ENCODE assay signal across 32 cellular contexts in the genomic region with DNA sequence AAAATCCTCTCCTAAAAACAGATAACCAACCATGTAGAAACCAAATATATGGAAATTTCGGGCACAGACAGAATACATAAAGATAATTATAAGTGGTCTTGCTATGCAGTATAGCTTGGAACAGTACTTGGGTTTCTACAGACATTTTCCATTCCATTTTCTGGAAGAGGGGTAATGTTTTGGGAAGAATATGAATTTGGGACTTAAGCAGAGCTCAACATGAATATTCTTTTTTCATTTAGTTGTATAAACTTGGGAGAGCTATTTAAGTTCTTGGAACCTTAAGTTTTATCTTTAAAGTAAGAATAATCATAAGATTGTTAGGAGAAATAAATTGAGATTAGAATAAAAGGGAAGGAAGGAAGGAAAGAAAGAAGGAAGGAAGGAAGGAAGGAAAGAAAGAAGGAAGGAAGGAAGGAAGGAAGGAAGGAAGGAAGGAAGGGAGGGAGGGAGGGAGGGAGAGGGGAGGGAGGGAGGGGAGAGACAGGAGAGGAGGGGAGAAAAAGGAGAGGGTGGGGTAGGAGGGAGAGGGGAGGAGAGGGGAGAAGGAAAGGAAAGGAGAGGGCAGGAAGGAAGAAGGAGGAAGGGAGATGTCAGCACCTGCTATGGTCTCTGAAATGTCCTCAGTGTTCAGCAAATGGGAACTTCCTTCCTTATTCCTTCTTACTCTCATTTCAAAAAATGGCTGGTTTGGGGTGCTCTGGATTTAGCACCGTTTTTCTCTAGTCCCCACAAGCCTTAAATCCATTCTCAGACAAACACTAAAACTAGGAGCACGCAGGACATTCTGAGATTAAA.
"Had no signal": no experiment of that assay in that cellular context is flagged by ENCODE, and none has a peak within 500 bp of the region (broad histone marks: within the 10 kb centered on the region; RNA-seq: fewer than 3 reads in every experiment).

No MANE protein-coding gene starts in this region.

- H3K27ac ChIP-seq: adrenal gland, body of pancreas, dorsolateral prefrontal cortex, WERI-Rb-1 had no signal

- H3K4me3 Mint-ChIP-seq: activated B cell treated with CpG ODN at 0.5 μM for 24 hours; activated CD8-positive, alpha-beta T cell treated with anti-CD3 and anti-CD28 coated beads for 36 hours; activated naive CD4-positive, alpha-beta T cell treated with anti-CD3 and anti-CD28 coated beads for 36 hours; activated naive CD4-positive, alpha-beta T cell treated with anti-CD3 and anti-CD28 coated beads, Interleukin-2, amount 50 U/mL, for 24 hours; activated naive CD8-positive, alpha-beta T cell treated with anti-CD3 and anti-CD28 coated beads for 36 hours; activated naive CD8-positive, alpha-beta T cell treated with anti-CD3 and anti-CD28 coated beads, Interleukin-2, amount 50 U/mL, for 24 hours; activated T-cell treated with anti-CD3 and anti-CD28 coated beads, Interleukin-2, amount 50 U/mL, for 4 hours; endodermal cell; T-helper 17 cell; T-helper 2 cell treated with Interferon-gamma antibody and Interleukin-4, amounts not matched to agents 5 μg/mL and 100 μg/mL, for 36 hours had no signal

- H3K36me3 ChIP-seq: adrenal gland, WERI-Rb-1 had no signal

- H3K36me3 Mint-ChIP-seq: activated naive CD4-positive, alpha-beta T cell treated with anti-CD3 and anti-CD28 coated beads, Interleukin-2, amount 50 U/mL, for 24 hours; activated naive CD8-positive, alpha-beta T cell treated with anti-CD3 and anti-CD28 coated beads for 36 hours had no signal

- H3K27me3 ChIP-seq: adrenal gland, body of pancreas had no signal

- FAIRE-seq: colon, frontal cortex had no signal

- H3K4me1 ChIP-seq: adrenal gland, body of pancreas had no signal

- DNase-seq: activated B cell treated with CpG ODN at 0.5 μM for 24 hours; activated CD4-positive, alpha-beta T cell treated with anti-CD3 and anti-CD28 coated beads for 48 hours; activated CD4-positive, alpha-beta T cell treated with anti-CD3 and anti-CD28 coated beads, Interleukin-2, amount 50 U/mL, for 1 hour; activated CD4-positive, alpha-beta T cell treated with anti-CD3 and anti-CD28 coated beads, Interleukin-2, amount 50 U/mL, for 48 hours; activated CD8-positive, alpha-beta memory T cell treated with anti-CD3 and anti-CD28 coated beads for 24 hours; activated CD8-positive, alpha-beta T cell treated with anti-CD3 and anti-CD28 coated beads for 36 hours; activated effector memory CD4-positive, alpha-beta T cell treated with anti-CD3 and anti-CD28 coated beads, Interleukin-2, amount 50 U/mL, for 16 hours; activated naive CD4-positive, alpha-beta T cell treated with anti-CD3 and anti-CD28 coated beads for 36 hours; activated naive CD8-positive, alpha-beta T cell treated with anti-CD3 and anti-CD28 coated beads for 36 hours; activated naive CD8-positive, alpha-beta T cell treated with anti-CD3 and anti-CD28 coated beads, Interleukin-2, amount 50 U/mL, for 24 hours; activated T-cell treated with anti-CD3 and anti-CD28 coated beads, Interleukin-2, amount 50 U/mL, for 4 hours; adrenal gland; amygdala; aorta; body of pancreas; caudate nucleus; cortex of kidney; dorsolateral prefrontal cortex; effector memory CD4-positive, alpha-beta T cell; endodermal cell; foreskin fibroblast; head of caudate nucleus; T-helper 17 cell; T1000; WERI-Rb-1 had no signal

- H3K9me3 ChIP-seq: adrenal gland, body of pancreas had no signal

- ATAC-seq: activated CD4-positive, CD25-positive, alpha-beta regulatory T cell treated with anti-CD3 and anti-CD28 coated beads, Interleukin-2, amount 50 U/mL, for 24 hours; activated CD8-positive, alpha-beta T cell treated with anti-CD3 and anti-CD28 coated beads for 36 hours; activated naive CD8-positive, alpha-beta T cell treated with anti-CD3 and anti-CD28 coated beads, Interleukin-2, amount 50 U/mL, for 24 hours; activated T-cell treated with anti-CD3 and anti-CD28 coated beads, Interleukin-2, amount 50 U/mL, for 4 hours; body of pancreas; esophagus mucosa; T-helper 17 cell had no signal

- H3K27me3 Mint-ChIP-seq: activated naive CD4-positive, alpha-beta T cell treated with anti-CD3 and anti-CD28 coated beads, Interleukin-2, amount 50 U/mL, for 24 hours had no signal

- H3K27ac Mint-ChIP-seq: activated B cell treated with CpG ODN at 0.5 μM for 24 hours; activated CD8-positive, alpha-beta T cell treated with anti-CD3 and anti-CD28 coated beads for 36 hours; activated naive CD4-positive, alpha-beta T cell treated with anti-CD3 and anti-CD28 coated beads for 36 hours; activated naive CD4-positive, alpha-beta T cell treated with anti-CD3 and anti-CD28 coated beads, Interleukin-2, amount 50 U/mL, for 24 hours; activated naive CD8-positive, alpha-beta T cell treated with anti-CD3 and anti-CD28 coated beads for 36 hours; activated naive CD8-positive, alpha-beta T cell treated with anti-CD3 and anti-CD28 coated beads, Interleukin-2, amount 50 U/mL, for 24 hours; activated T-helper 2 cell treated with anti-CD3 and anti-CD28 coated beads, Interferon-gamma antibody, Interleukin-2, Interleukin-4, amounts not matched to agents 10 μg/mL and 5 μg/mL and 100 μg/mL, durations not matched to agents 14 hours and 24 hours and 36 hours; endodermal cell; T-helper 17 cell; T-helper 2 cell treated with Interferon-gamma antibody and Interleukin-4, amounts not matched to agents 5 μg/mL and 100 μg/mL, for 36 hours had no signal

- H3K4me3 ChIP-seq: adrenal gland, body of pancreas, dorsolateral prefrontal cortex had no signal

- H3K4me1 Mint-ChIP-seq: activated naive CD4-positive, alpha-beta T cell treated with anti-CD3 and anti-CD28 coated beads, Interleukin-2, amount 50 U/mL, for 24 hours; activated naive CD8-positive, alpha-beta T cell treated with anti-CD3 and anti-CD28 coated beads for 36 hours; activated naive CD8-positive, alpha-beta T cell treated with anti-CD3 and anti-CD28 coated beads, Interleukin-2, amount 50 U/mL, for 24 hours; endodermal cell had no signal

- H3K9me3 Mint-ChIP-seq: activated B cell treated with CpG ODN at 0.5 μM for 24 hours; activated CD8-positive, alpha-beta T cell treated with anti-CD3 and anti-CD28 coated beads for 36 hours; activated naive CD4-positive, alpha-beta T cell treated with anti-CD3 and anti-CD28 coated beads for 36 hours; activated naive CD4-positive, alpha-beta T cell treated with anti-CD3 and anti-CD28 coated beads, Interleukin-2, amount 50 U/mL, for 24 hours; activated naive CD8-positive, alpha-beta T cell treated with anti-CD3 and anti-CD28 coated beads for 36 hours; activated naive CD8-positive, alpha-beta T cell treated with anti-CD3 and anti-CD28 coated beads, Interleukin-2, amount 50 U/mL, for 24 hours; activated T-cell treated with anti-CD3 and anti-CD28 coated beads, Interleukin-2, amount 50 U/mL, for 4 hours; activated T-helper 2 cell treated with anti-CD3 and anti-CD28 coated beads, Interferon-gamma antibody, Interleukin-2, Interleukin-4, amounts not matched to agents 10 μg/mL and 5 μg/mL and 100 μg/mL, durations not matched to agents 14 hours and 24 hours and 36 hours; endodermal cell; T-helper 2 cell treated with Interferon-gamma antibody and Interleukin-4, amounts not matched to agents 5 μg/mL and 100 μg/mL, for 36 hours had no signal
